In the genomic region with DNA sequence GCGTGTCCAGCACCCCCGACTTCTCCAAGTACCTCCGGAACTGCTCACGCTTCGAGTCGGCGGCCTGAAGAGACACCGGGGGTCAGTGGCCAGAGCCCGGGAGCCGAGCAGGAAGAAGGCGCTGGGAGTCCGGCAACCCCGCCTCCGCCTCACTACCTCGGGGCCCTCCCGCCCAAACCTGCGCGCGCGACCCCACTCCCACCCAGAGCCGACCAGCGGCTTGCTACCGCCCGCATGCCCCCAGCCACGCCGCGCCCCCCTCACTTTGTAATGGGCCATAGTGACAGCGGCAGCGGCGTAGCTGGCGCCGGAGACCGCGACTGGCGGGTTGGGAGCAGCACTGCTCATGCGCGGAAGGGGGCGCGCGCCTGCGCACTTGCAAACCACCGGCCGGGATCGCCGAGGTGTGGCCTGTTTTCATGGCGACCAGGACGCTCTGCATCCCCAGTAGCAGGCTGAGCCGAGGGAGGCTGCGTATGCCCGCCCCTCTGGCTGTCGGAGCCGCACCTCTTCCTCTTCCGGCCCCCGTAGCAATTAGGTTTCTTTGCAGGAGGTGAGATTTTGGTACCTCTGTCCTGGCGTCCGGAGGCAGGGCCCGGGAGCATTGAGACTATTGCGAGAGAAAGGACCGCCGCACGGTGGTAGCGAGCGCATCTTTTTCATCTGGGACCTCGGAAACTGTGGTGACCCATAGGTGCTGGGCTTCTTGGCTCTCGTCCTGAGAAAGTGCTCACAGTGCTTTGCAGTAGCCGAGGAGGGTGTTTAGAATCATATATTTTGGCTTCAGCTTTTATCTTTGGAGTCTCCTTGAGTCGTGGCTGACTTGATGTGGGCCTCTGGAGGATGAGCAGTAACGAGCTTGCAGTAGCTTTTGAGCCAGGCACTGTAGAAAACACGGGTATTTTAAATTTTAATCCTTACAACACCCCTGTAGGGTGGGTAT, we compare ENCODE assay signal across 8 cellular contexts. TPM values are rescaled to one million over a fixed set of nuclear protein-coding genes. Genes with fewer than 3 reads are reported as not detected.
A peak's percentile ranks its signal among the peaks of the same experiment; 100 is the strongest.
DNase-seq lines count a peak whose midpoint lies in the region; ATAC-seq and TF ChIP-seq lines count a peak whose summit lies in the region.

A gene with protein sequence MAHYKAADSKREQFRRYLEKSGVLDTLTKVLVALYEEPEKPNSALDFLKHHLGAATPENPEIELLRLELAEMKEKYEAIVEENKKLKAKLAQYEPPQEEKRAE (minus strand): TSS at position 322 of the 943 bp plus-strand sequence. CDS start 43 bp downstream, at position 279.

- H3K79me2 ChIP-seq in PC-3 (ENCODE audit: low read length) = peaks cover 17% of the 10 kb centered on the region

- no peaks in the 10 kb centered on the region for H3K9me3 ChIP-seq in PC-3 (ENCODE audit: low read length)

- H3K9ac ChIP-seq in PC-3 (ENCODE audit: low read length) = peak within 1 kb of the TSS; percentile 86

- H3K27me3 ChIP-seq in PC-3 (ENCODE audit: low read length) = no peaks in the 10 kb centered on the region

- BruUV-seq in PC-3 (replicated peaks; lab: Mats Ljungman, UMichigan) = TSS peak; percentile 68

- H3K36me3 ChIP-seq in PC-3 (ENCODE audit: low read depth, low read length) = no peaks in the 10 kb centered on the region

- H2AFZ ChIP-seq in PC-3 (ENCODE audit: low read length) = peak within 1 kb of the TSS; percentile 93

- POLR2A ChIA-PET in PC-3 (lab: Charles Lee; ENCODE audit: unreplicated experiment) = no interaction called here

- H3K4me3 ChIP-seq in PC-3 (ENCODE audit: low read length) = peak within 1 kb of the TSS; percentile 93
- H3K4me3 ChIP-seq in epithelial cell of proximal tubule (ENCODE audit: low read depth, low read length) = peak within 1 kb of the TSS; percentile 90

- intact Hi-C loops in PC-3 (cut with micrococcal nuclease) = loop anchor here (1.0 to 5.0 kb wide), 3 partner anchors 118 to 219 kb away; a partner anchor contains a TSS

- H3K4me1 ChIP-seq in PC-3 (ENCODE audit: insufficient read depth, low read length) = peaks cover 14% of the 10 kb centered on the region; the same call in 1 of the 2 replicates

- TF ChIP-seq CTCF in PC-3 (conservative IDR thresholded peaks at IDR 0.05; ENCODE audit: low read depth, low read length) = no peak
- no peak for TF ChIP-seq CTCF in epithelial cell of proximal tubule (conservative IDR thresholded peaks at IDR 0.05; ENCODE audit: low read depth, low read length)

- TF ChIP-seq RAD21 in Ishikawa (IDR thresholded peaks at IDR 0.05; ENCODE audit: low read depth) = peak; percentile 17; the same call in 1 of the 2 replicates

- no peak within 1 kb of the TSS for H3K27ac ChIP-seq in PC-3 (ENCODE audit: low read length)

- peak; percentile 94 for DNase-seq in DMS114 treated with DMSO at 0.1 percent for 48 hours (lab: John Stamatoyannopoulos, UW; ENCODE audit: unreplicated experiment)
- DNase-seq in PC-3 = peak; percentile 95
- peak; percentile 97 for DNase-seq in activated T-cell treated with anti-CD3 and anti-CD28 coated beads for 48 hours (ENCODE audit: low read depth)
- DNase-seq in epithelial cell of proximal tubule (ENCODE audit: low read depth) = no peak
- peak; percentile 97 for DNase-seq in mucosa of gallbladder (ENCODE audit: low spot score)
- DNase-seq in stimulated activated CD8-positive, alpha-beta memory T cell treated with anti-CD3 and anti-CD28 coated beads, Interleukin-4, amount 100 ng/mL, for 4 hours (ENCODE audit: low read depth in 2 of 2, low spot score in 1 of 2) = peak; percentile 89 to 93

- peak within 1 kb of the TSS; percentile 93 for H3K4me2 ChIP-seq in PC-3 (ENCODE audit: low read length)

- H4K20me1 ChIP-seq in PC-3 (ENCODE audit: low read length) = no peaks in the 10 kb centered on the region

- CTCF ChIA-PET in PC-3 (lab: Charles Lee) = interaction anchor here (0.5 kb wide), 1 partner anchor 20 kb away, joined by 5 read pairs; no protein-coding TSS in a partner anchor

- ATAC-seq in GM21576 (IDR thresholded peaks at IDR 0.05; ENCODE audit: unreplicated experiment) (peak; percentile 92), PC-3 (peak; percentile 98)

- TF ChIP-seq EP300 in Ishikawa (IDR thresholded peaks at IDR 0.05; ENCODE audit: borderline replicate concordance) = no peak

- no peaks in the 10 kb centered on the region for H3F3A ChIP-seq in PC-3 (ENCODE audit: low read length, unreplicated experiment)

- H3K9me2 ChIP-seq in PC-3 (replicated peaks; ENCODE audit: low read length) = no peaks in the 10 kb centered on the region

TF ChIP-seq in Ishikawa, 13 proteins besides CTCF, POLR2A, EP300 and RAD21:
- TF ChIP-seq TEAD4 (IDR thresholded peaks at IDR 0.05) = 0 out of 2 replicates have a peak, but pooled peaks have one; percentile 11
- TF ChIP-seq, protein P1, sequence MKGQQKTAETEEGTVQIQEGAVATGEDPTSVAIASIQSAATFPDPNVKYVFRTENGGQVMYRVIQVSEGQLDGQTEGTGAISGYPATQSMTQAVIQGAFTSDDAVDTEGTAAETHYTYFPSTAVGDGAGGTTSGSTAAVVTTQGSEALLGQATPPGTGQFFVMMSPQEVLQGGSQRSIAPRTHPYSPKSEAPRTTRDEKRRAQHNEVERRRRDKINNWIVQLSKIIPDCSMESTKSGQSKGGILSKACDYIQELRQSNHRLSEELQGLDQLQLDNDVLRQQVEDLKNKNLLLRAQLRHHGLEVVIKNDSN (IDR thresholded peaks at IDR 0.05) = no peak
- TF ChIP-seq, protein P2, sequence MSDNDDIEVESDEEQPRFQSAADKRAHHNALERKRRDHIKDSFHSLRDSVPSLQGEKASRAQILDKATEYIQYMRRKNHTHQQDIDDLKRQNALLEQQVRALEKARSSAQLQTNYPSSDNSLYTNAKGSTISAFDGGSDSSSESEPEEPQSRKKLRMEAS (IDR thresholded peaks at IDR 0.05) = peak; percentile 44; the same call in 1 of the 2 replicates
- no peak for TF ChIP-seq FOXM1 (IDR thresholded peaks at IDR 0.05; ENCODE audit: borderline replicate concordance, low read depth)
- TF ChIP-seq TCF12 (IDR thresholded peaks at IDR 0.05; ENCODE audit: low read depth) = peak; percentile 53; the same call in 1 of the 2 replicates
- peak; percentile 75 for TF ChIP-seq TAF1 (IDR thresholded peaks at IDR 0.05; ENCODE audit: low read depth)
- TF ChIP-seq CREB1 (IDR thresholded peaks at IDR 0.05; ENCODE audit: low read depth) = no peak
- no peak for TF ChIP-seq ZBTB7A (IDR thresholded peaks at IDR 0.05; ENCODE audit: low read depth)
- TF ChIP-seq, protein P3, sequence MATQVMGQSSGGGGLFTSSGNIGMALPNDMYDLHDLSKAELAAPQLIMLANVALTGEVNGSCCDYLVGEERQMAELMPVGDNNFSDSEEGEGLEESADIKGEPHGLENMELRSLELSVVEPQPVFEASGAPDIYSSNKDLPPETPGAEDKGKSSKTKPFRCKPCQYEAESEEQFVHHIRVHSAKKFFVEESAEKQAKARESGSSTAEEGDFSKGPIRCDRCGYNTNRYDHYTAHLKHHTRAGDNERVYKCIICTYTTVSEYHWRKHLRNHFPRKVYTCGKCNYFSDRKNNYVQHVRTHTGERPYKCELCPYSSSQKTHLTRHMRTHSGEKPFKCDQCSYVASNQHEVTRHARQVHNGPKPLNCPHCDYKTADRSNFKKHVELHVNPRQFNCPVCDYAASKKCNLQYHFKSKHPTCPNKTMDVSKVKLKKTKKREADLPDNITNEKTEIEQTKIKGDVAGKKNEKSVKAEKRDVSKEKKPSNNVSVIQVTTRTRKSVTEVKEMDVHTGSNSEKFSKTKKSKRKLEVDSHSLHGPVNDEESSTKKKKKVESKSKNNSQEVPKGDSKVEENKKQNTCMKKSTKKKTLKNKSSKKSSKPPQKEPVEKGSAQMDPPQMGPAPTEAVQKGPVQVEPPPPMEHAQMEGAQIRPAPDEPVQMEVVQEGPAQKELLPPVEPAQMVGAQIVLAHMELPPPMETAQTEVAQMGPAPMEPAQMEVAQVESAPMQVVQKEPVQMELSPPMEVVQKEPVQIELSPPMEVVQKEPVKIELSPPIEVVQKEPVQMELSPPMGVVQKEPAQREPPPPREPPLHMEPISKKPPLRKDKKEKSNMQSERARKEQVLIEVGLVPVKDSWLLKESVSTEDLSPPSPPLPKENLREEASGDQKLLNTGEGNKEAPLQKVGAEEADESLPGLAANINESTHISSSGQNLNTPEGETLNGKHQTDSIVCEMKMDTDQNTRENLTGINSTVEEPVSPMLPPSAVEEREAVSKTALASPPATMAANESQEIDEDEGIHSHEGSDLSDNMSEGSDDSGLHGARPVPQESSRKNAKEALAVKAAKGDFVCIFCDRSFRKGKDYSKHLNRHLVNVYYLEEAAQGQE (IDR thresholded peaks at IDR 0.05; ENCODE audit: low read depth) = no peak
- no peak for TF ChIP-seq CEBPB (IDR thresholded peaks at IDR 0.05)
- peak; percentile 6; the same call in 1 of the 2 replicates for TF ChIP-seq NFIC (IDR thresholded peaks at IDR 0.05)
- no peak for TF ChIP-seq YY1 (IDR thresholded peaks at IDR 0.05; ENCODE audit: low read depth)
- TF ChIP-seq EGR1 (IDR thresholded peaks at IDR 0.05) = no peak

RNA-seq across cellular contexts. Expression of the gene that starts here (rescaled TPM):
- total RNA-seq in PC-3 (2014; rRNA removed) (16.8 and 20.3 TPM in 2 replicates), epithelial cell of proximal tubule (25.5 and 27.5 TPM in 2 replicates), mucosa of gallbladder (21.4 TPM)
